Comparison of ENCODE assay signal across 34 cellular contexts in the genomic region with DNA sequence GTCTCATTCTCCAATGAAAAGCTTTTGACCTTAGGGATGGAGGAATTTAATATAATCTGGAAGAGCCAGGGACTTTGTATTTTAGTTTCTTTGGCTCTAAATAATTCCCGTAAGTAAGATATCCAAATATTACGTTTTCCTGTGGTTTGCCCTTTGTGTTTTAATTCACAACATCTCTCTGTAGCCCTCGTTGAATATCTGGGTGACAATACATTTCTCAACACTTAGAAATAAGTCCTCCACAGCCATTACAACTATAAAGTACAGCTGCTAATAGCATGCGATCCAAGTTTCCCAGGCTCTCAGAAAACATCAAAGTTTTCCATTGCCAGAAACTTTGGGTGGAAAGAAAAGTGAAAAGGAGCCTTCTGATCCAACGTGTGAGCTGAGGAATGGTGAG.
"Had no signal": no experiment of that assay in that cellular context is flagged by ENCODE, and none has a peak within 500 bp of the region (broad histone marks: within the 10 kb centered on the region; RNA-seq: fewer than 3 reads in every experiment).

No MANE protein-coding gene starts in this region.

- H3K4me1 Mint-ChIP-seq: activated B cell treated with CpG ODN at 0.5 μM for 24 hours; activated CD4-positive, alpha-beta T cell treated with anti-CD3 and anti-CD28 coated beads, Interleukin-2, amount 10 ng/mL, durations not matched to agents 24 days and 14 days; activated CD8-positive, alpha-beta memory T cell treated with anti-CD3 and anti-CD28 coated beads, Interleukin-2, amount 10 ng/mL, durations not matched to agents 7 days and 5 days; activated naive CD4-positive, alpha-beta T cell treated with anti-CD3 and anti-CD28 coated beads, Interleukin-2, amount 10 ng/mL, durations not matched to agents 7 days and 5 days; activated naive CD4-positive, alpha-beta T cell treated with anti-CD3 and anti-CD28 coated beads, Interleukin-2, amount 50 U/mL, for 24 hours; activated naive CD8-positive, alpha-beta T cell treated with anti-CD3 and anti-CD28 coated beads, Interleukin-2, amount 10 ng/mL, durations not matched to agents 7 days and 5 days; activated naive CD8-positive, alpha-beta T cell treated with anti-CD3 and anti-CD28 coated beads, Interleukin-2, amount 50 U/mL, for 24 hours had no signal

- H3K36me3 ChIP-seq: brain microvascular endothelial cell, breast epithelium had no signal

- H3K27ac ChIP-seq: body of pancreas, brain microvascular endothelial cell, breast epithelium, VCaP had no signal

- DNase-seq: activated B cell treated with CpG ODN at 0.5 μM for 24 hours; activated CD4-positive, alpha-beta memory T cell treated with anti-CD3 and anti-CD28 coated beads for 36 hours; activated CD4-positive, alpha-beta T cell treated with anti-CD3 and anti-CD28 coated beads for 4 hours; activated CD4-positive, alpha-beta T cell treated with anti-CD3 and anti-CD28 coated beads, Interleukin-2, amount 10 ng/mL, durations not matched to agents 24 days and 14 days; activated CD4-positive, alpha-beta T cell treated with anti-CD3 and anti-CD28 coated beads, Interleukin-2, amount 50 U/mL, for 1 hour; activated CD4-positive, alpha-beta T cell treated with anti-CD3 and anti-CD28 coated beads, Interleukin-2, amount 50 U/mL, for 4 hours; activated CD4-positive, CD25-positive, alpha-beta regulatory T cell treated with anti-CD3 and anti-CD28 coated beads, Interleukin-2, amount 50 U/mL, for 72 hours; activated CD8-positive, alpha-beta memory T cell treated with anti-CD3 and anti-CD28 coated beads for 24 hours; activated CD8-positive, alpha-beta memory T cell treated with anti-CD3 and anti-CD28 coated beads, Interleukin-2, amount 10 ng/mL, durations not matched to agents 7 days and 5 days; activated CD8-positive, alpha-beta memory T cell treated with anti-CD3 and anti-CD28 coated beads, Interleukin-2, amount 50 U/mL, for 48 hours; activated CD8-positive, alpha-beta T cell treated with anti-CD3 and anti-CD28 coated beads, Interleukin-2, amount 10 ng/mL, durations not matched to agents 7 days and 5 days; activated effector memory CD4-positive, alpha-beta T cell treated with Interleukin-2 at 50 U/mL for 16 hours; activated gamma-delta T cell; activated naive CD4-positive, alpha-beta T cell treated with anti-CD3 and anti-CD28 coated beads, Interleukin-2, amount 10 ng/mL, durations not matched to agents 7 days and 5 days; activated naive CD4-positive, alpha-beta T cell treated with Interleukin-2 at 50 U/mL for 16 hours; activated naive CD8-positive, alpha-beta T cell treated with anti-CD3 and anti-CD28 coated beads, Interleukin-2, amount 10 ng/mL, durations not matched to agents 7 days and 5 days; activated naive CD8-positive, alpha-beta T cell treated with anti-CD3 and anti-CD28 coated beads, Interleukin-2, amount 50 U/mL, for 24 hours; activated T-cell treated with anti-CD3 and anti-CD28 coated beads, Interleukin-2, amount 50 U/mL, for 24 hours; activated T-cell treated with anti-CD3 and anti-CD28 coated beads, Interleukin-2, amount 50 U/mL, for 48 hours; amygdala; anterior cingulate cortex; body of pancreas; brain microvascular endothelial cell; central memory CD4-positive, alpha-beta T cell; T-helper 1 cell; T-helper 2 cell; T-helper 9 cell had no signal

- H3K27me3 Mint-ChIP-seq: activated B cell treated with CpG ODN at 0.5 μM for 24 hours; activated CD4-positive, alpha-beta T cell treated with anti-CD3 and anti-CD28 coated beads, Interleukin-2, amount 10 ng/mL, durations not matched to agents 24 days and 14 days; activated CD8-positive, alpha-beta memory T cell treated with anti-CD3 and anti-CD28 coated beads, Interleukin-2, amount 10 ng/mL, durations not matched to agents 7 days and 5 days; activated naive CD4-positive, alpha-beta T cell treated with anti-CD3 and anti-CD28 coated beads, Interleukin-2, amount 10 ng/mL, durations not matched to agents 7 days and 5 days; activated naive CD8-positive, alpha-beta T cell treated with anti-CD3 and anti-CD28 coated beads, Interleukin-2, amount 10 ng/mL, durations not matched to agents 7 days and 5 days had no signal

- H3K9me3 ChIP-seq: body of pancreas, breast epithelium had no signal

- H3K27me3 ChIP-seq: body of pancreas, brain microvascular endothelial cell, breast epithelium had no signal

- H3K4me3 ChIP-seq: body of pancreas, breast epithelium had no signal

- H3K4me3 Mint-ChIP-seq: activated B cell treated with CpG ODN at 0.5 μM for 24 hours; activated CD4-positive, alpha-beta memory T cell treated with anti-CD3 and anti-CD28 coated beads for 36 hours; activated CD4-positive, alpha-beta T cell treated with anti-CD3 and anti-CD28 coated beads, Interleukin-2, amount 10 ng/mL, durations not matched to agents 24 days and 14 days; activated CD8-positive, alpha-beta memory T cell treated with anti-CD3 and anti-CD28 coated beads, Interleukin-2, amount 10 ng/mL, durations not matched to agents 7 days and 5 days; activated CD8-positive, alpha-beta T cell treated with anti-CD3 and anti-CD28 coated beads, Interleukin-2, amount 10 ng/mL, durations not matched to agents 7 days and 5 days; activated naive CD4-positive, alpha-beta T cell treated with anti-CD3 and anti-CD28 coated beads, Interleukin-2, amount 10 ng/mL, durations not matched to agents 7 days and 5 days; activated naive CD4-positive, alpha-beta T cell treated with anti-CD3 and anti-CD28 coated beads, Interleukin-2, amount 50 U/mL, for 24 hours; activated naive CD8-positive, alpha-beta T cell; activated naive CD8-positive, alpha-beta T cell treated with anti-CD3 and anti-CD28 coated beads, Interleukin-2, amount 10 ng/mL, durations not matched to agents 7 days and 5 days; activated naive CD8-positive, alpha-beta T cell treated with anti-CD3 and anti-CD28 coated beads, Interleukin-2, amount 50 U/mL, for 24 hours; activated T-cell treated with anti-CD3 and anti-CD28 coated beads, Interleukin-2, amount 50 U/mL, for 24 hours; T-helper 1 cell treated with Interleukin-12 subunit alpha and Interleukin-12 subunit beta and Interleukin-4 antibody, amounts not matched to agents 30 μg/mL and 1 μg/mL, for 36 hours; T-helper 2 cell treated with Interferon-gamma antibody and Interleukin-4, amounts not matched to agents 5 μg/mL and 100 μg/mL, for 36 hours had no signal

- H3K36me3 Mint-ChIP-seq: activated CD4-positive, alpha-beta memory T cell treated with anti-CD3 and anti-CD28 coated beads for 36 hours; activated CD8-positive, alpha-beta memory T cell treated with anti-CD3 and anti-CD28 coated beads, Interleukin-2, amount 10 ng/mL, durations not matched to agents 7 days and 5 days; activated naive CD4-positive, alpha-beta T cell treated with anti-CD3 and anti-CD28 coated beads, Interleukin-2, amount 10 ng/mL, durations not matched to agents 7 days and 5 days; activated naive CD4-positive, alpha-beta T cell treated with anti-CD3 and anti-CD28 coated beads, Interleukin-2, amount 50 U/mL, for 24 hours; activated naive CD8-positive, alpha-beta T cell; activated naive CD8-positive, alpha-beta T cell treated with anti-CD3 and anti-CD28 coated beads, Interleukin-2, amount 10 ng/mL, durations not matched to agents 7 days and 5 days had no signal

- H3K27ac Mint-ChIP-seq: activated B cell treated with CpG ODN at 0.5 μM for 24 hours; activated CD4-positive, alpha-beta memory T cell treated with anti-CD3 and anti-CD28 coated beads for 36 hours; activated CD4-positive, alpha-beta T cell treated with anti-CD3 and anti-CD28 coated beads, Interleukin-2, amount 10 ng/mL, durations not matched to agents 24 days and 14 days; activated CD8-positive, alpha-beta memory T cell treated with anti-CD3 and anti-CD28 coated beads, Interleukin-2, amount 10 ng/mL, durations not matched to agents 7 days and 5 days; activated CD8-positive, alpha-beta T cell treated with anti-CD3 and anti-CD28 coated beads, Interleukin-2, amount 10 ng/mL, durations not matched to agents 7 days and 5 days; activated naive CD4-positive, alpha-beta T cell treated with anti-CD3 and anti-CD28 coated beads, Interleukin-2, amount 10 ng/mL, durations not matched to agents 7 days and 5 days; activated naive CD4-positive, alpha-beta T cell treated with anti-CD3 and anti-CD28 coated beads, Interleukin-2, amount 50 U/mL, for 24 hours; activated naive CD8-positive, alpha-beta T cell; activated naive CD8-positive, alpha-beta T cell treated with anti-CD3 and anti-CD28 coated beads, Interleukin-2, amount 10 ng/mL, durations not matched to agents 7 days and 5 days; activated naive CD8-positive, alpha-beta T cell treated with anti-CD3 and anti-CD28 coated beads, Interleukin-2, amount 50 U/mL, for 24 hours; activated T-cell treated with anti-CD3 and anti-CD28 coated beads, Interleukin-2, amount 50 U/mL, for 24 hours; activated T-helper 2 cell treated with anti-CD3 and anti-CD28 coated beads, Interferon-gamma antibody, Interleukin-2, Interleukin-4, amounts not matched to agents 10 μg/mL and 5 μg/mL and 100 μg/mL, durations not matched to agents 14 hours and 24 hours and 36 hours; T-helper 1 cell treated with Interleukin-12 subunit alpha and Interleukin-12 subunit beta and Interleukin-4 antibody, amounts not matched to agents 30 μg/mL and 1 μg/mL, for 36 hours; T-helper 2 cell treated with Interferon-gamma antibody and Interleukin-4, amounts not matched to agents 5 μg/mL and 100 μg/mL, for 36 hours had no signal

- H3K9me3 Mint-ChIP-seq: activated B cell treated with CpG ODN at 0.5 μM for 24 hours; activated CD4-positive, alpha-beta memory T cell treated with anti-CD3 and anti-CD28 coated beads for 36 hours; activated CD4-positive, alpha-beta T cell treated with anti-CD3 and anti-CD28 coated beads, Interleukin-2, amount 10 ng/mL, durations not matched to agents 24 days and 14 days; activated naive CD4-positive, alpha-beta T cell treated with anti-CD3 and anti-CD28 coated beads, Interleukin-2, amount 10 ng/mL, durations not matched to agents 7 days and 5 days; activated naive CD4-positive, alpha-beta T cell treated with anti-CD3 and anti-CD28 coated beads, Interleukin-2, amount 50 U/mL, for 24 hours; activated naive CD8-positive, alpha-beta T cell treated with anti-CD3 and anti-CD28 coated beads, Interleukin-2, amount 10 ng/mL, durations not matched to agents 7 days and 5 days; activated naive CD8-positive, alpha-beta T cell treated with anti-CD3 and anti-CD28 coated beads, Interleukin-2, amount 50 U/mL, for 24 hours; activated T-cell treated with anti-CD3 and anti-CD28 coated beads, Interleukin-2, amount 50 U/mL, for 24 hours; activated T-helper 2 cell treated with anti-CD3 and anti-CD28 coated beads, Interferon-gamma antibody, Interleukin-2, Interleukin-4, amounts not matched to agents 10 μg/mL and 5 μg/mL and 100 μg/mL, durations not matched to agents 14 hours and 24 hours and 36 hours; T-helper 1 cell treated with Interleukin-12 subunit alpha and Interleukin-12 subunit beta and Interleukin-4 antibody, amounts not matched to agents 30 μg/mL and 1 μg/mL, for 36 hours; T-helper 2 cell treated with Interferon-gamma antibody and Interleukin-4, amounts not matched to agents 5 μg/mL and 100 μg/mL, for 36 hours had no signal

- ATAC-seq: activated CD8-positive, alpha-beta memory T cell treated with anti-CD3 and anti-CD28 coated beads, Interleukin-2, amount 10 ng/mL, durations not matched to agents 7 days and 5 days; activated CD8-positive, alpha-beta T cell treated with anti-CD3 and anti-CD28 coated beads, Interleukin-2, amount 10 ng/mL, durations not matched to agents 7 days and 5 days; activated naive CD8-positive, alpha-beta T cell treated with anti-CD3 and anti-CD28 coated beads, Interleukin-2, amount 50 U/mL, for 24 hours; body of pancreas had no signal

- H3K4me1 ChIP-seq: body of pancreas, breast epithelium had no signal
